Comparison of ENCODE assay signal across 9 cellular contexts in the genomic region with DNA sequence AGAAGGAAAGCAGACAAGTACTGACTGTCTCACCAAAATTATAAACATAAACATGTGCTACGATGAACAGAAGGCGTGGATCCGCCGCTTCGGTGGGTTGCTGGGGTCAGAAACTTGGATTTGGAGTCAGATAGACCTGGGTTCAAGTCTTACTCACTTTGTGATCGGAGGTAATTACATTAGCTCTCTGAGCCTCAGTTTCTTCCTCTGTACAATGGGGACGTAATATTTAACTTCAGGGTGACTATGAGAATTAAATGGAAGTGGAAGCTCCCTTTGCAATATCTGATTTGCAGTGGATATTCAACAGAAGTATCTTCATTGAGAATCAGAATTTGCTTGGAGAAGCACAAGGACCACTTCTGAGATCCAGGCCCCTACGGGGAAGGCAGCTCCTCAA. TPM values are rescaled to one million over a fixed set of nuclear protein-coding genes. Genes with fewer than 3 reads are reported as not detected.
"Had no signal": no experiment of that assay in that cellular context is flagged by ENCODE, and none has a peak within 500 bp of the region (broad histone marks: within the 10 kb centered on the region; RNA-seq: fewer than 3 reads in every experiment).

No MANE protein-coding gene starts in this region.

- H3K9me3 Mint-ChIP-seq: H9 had no signal

- FAIRE-seq: H54, HTR-8/SVneo had no signal

- H3K4me2 ChIP-seq: KMS-11 had no signal

- H3K9ac ChIP-seq: KMS-11 had no signal

- H3K27ac ChIP-seq: KMS-11 had no signal

- DNase-seq: GOT3, H9, IMR-90, Karpas-422, KBM-7 had no signal

RNA-seq across cellular contexts. Expression of gene RHBDL3, which starts 6.2 kb away (rescaled TPM):
- total RNA-seq: HT-29 had no signal
